In the genomic region with DNA sequence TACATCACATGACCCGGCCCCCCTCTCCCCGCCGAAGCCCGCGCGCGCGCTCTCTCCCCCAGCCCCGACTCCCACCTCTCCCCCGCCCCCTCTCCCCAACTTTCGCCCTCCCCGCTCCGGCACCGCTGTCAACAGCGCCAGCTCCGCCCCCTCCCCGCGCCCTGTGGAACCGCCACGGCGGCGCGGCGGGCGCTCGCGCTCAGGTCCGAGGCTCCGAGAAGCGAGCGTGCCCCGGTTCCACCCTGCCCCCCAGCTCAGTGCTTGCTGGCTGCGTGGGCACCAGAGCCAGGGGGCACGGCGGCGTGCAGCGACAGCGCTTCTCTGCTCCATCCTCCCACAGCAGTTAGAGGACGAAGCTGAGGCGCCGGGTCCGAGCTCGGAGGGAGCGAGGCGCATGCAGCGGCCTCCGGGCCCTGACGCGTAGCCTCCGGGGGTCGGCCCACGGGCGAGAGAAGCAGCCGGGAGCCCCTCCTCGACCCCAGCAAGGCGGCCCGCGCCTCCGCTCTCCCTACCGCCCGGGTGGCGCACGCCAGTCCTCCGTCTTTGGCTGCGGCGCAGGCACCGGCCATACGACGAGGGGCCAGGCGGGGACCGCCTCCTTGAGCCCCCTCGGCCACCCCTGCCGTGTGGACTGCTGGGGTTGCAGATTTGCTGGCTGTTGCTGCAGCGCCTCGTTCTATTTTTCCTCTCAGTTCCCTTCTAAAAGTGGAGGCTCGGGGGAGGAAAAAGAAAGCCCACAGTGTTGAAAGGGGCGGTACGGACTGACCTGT, we compare ENCODE assay signal across 8 cellular contexts.
DNase-seq lines count a peak whose midpoint lies in the region; ATAC-seq and TF ChIP-seq lines count a peak whose summit lies in the region.

No MANE protein-coding gene starts in this region.

- ATAC-seq in GM18867 (IDR thresholded peaks at IDR 0.05; ENCODE audit: unreplicated experiment): peak; percentile 33
- ATAC-seq in HG03159 (IDR thresholded peaks at IDR 0.05; ENCODE audit: unreplicated experiment): peak; percentile 21
- ATAC-seq in upper lobe of right lung: peak; percentile 3

- peaks cover 28% of the 10 kb centered on the region for H3K4me1 ChIP-seq in upper lobe of right lung

- peak overlapping the region; percentile 96 for H3K27ac ChIP-seq in upper lobe of right lung

- H3K4me3 ChIP-seq in upper lobe of right lung: peak overlapping the region; percentile 71

- H3K36me3 ChIP-seq in upper lobe of right lung: no peaks in the 10 kb centered on the region

- intact Hi-C loops in posterior cingulate gyrus (cut with DNase I): loop anchor here (1.0 to 10.0 kb wide), 3 partner anchors 42 to 280 kb away; partner anchors contain the start of gene TRIM13
- intact Hi-C loops in upper lobe of right lung (cut with DNase I): no loop called here

- no peaks in the 10 kb centered on the region for H3K9me3 ChIP-seq in upper lobe of right lung

- DNase-seq in ACHN (peak; percentile 54), RKO (ENCODE audit: low spot score) (peak; percentile 62), glomerular visceral epithelial cell (ENCODE audit: extremely low spot score) (peak; percentile 56), posterior cingulate gyrus (peak in 7 of 10 donors; percentile 86 to 98 (median 91)), upper lobe of right lung (no peak)
- peak; percentile 73 to 94 (median 84) for DNase-seq in activated naive CD4-positive, alpha-beta T cell (lab: John Stamatoyannopoulos, UW)

- TF ChIP-seq CTCF in upper lobe of right lung (IDR thresholded peaks at IDR 0.05): no peak

- peaks cover 17% of the 10 kb centered on the region for H3K27me3 ChIP-seq in upper lobe of right lung

- in situ Hi-C loops in ACHN (cut with HindIII; ENCODE audit: low pct_ligation_motif_present, low pct_unique_long_range_greater_than_20kb, low sequenced_read_pairs): no loop called here
